Comparison of ENCODE assay signal across 8 cellular contexts in genomic region chr22:24521791-24522245, GRCh38. TPM values are rescaled to one million over a fixed set of nuclear protein-coding genes. Genes with fewer than 3 reads are reported as not detected.
A peak's percentile ranks its signal among the peaks of the same experiment; 100 is the strongest.
DNase-seq lines count a peak whose midpoint lies in the region; ATAC-seq lines count a peak whose summit lies in the region.

No MANE protein-coding gene starts in this region.

- H3K36me3 ChIP-seq in NT2/D1 (ENCODE audit: insufficient read depth, insufficient read length, low read length), result no peaks in the 10 kb centered on the region

- in situ Hi-C loops in KBM-7 (cut with MboI; ENCODE audit: low pct_unique_long_range_greater_than_20kb, low sequenced_read_pairs), result no loop called here

- peak; percentile 76 for DNase-seq in Daoy (ENCODE audit: low read depth)
- DNase-seq in KBM-7, result peak; percentile 63
- DNase-seq in NT2/D1 (ENCODE audit: low read depth, low spot score), result peak; percentile 64
- DNase-seq in activated effector memory CD4-positive, alpha-beta T cell treated with Interleukin-2 at 50 U/mL for 16 hours, result peak; percentile 3
- no peak for DNase-seq in left ventricle myocardium superior
- peak; percentile 15 to 32 (median 19) for DNase-seq in stimulated activated CD4-positive, alpha-beta T cell treated with anti-CD3 and anti-CD28 coated beads, Interleukin-12 subunit alpha, Interleukin-12 subunit beta, amount 100 ng/mL, for 48 hours (ENCODE audit: low read depth in 2 of 3, low spot score in 1 of 3)

- intact Hi-C loops in left ventricle myocardium superior (cut with micrococcal nuclease), result no loop called here

- H3K27me3 ChIP-seq in NT2/D1 (ENCODE audit: insufficient read depth, insufficient read length), result no peaks in the 10 kb centered on the region

- H3K9me3 ChIP-seq in NT2/D1 (ENCODE audit: insufficient read depth, low read length), result no peaks in the 10 kb centered on the region

- peak; percentile 68 for ATAC-seq in left ventricle myocardium superior
- ATAC-seq in HG03196 (IDR thresholded peaks at IDR 0.05; ENCODE audit: unreplicated experiment), result no peak
- no peak for ATAC-seq in GM21717 (IDR thresholded peaks at IDR 0.05; ENCODE audit: unreplicated experiment)

- no peaks in the 10 kb centered on the region for H3K4me1 ChIP-seq in NT2/D1 (ENCODE audit: insufficient read depth, insufficient read length)

- no peak overlapping the region for H3K4me3 ChIP-seq in NT2/D1 (ENCODE audit: insufficient read length, low read depth)

- H3K9ac ChIP-seq in NT2/D1 (ENCODE audit: insufficient read length, low read depth), result peak overlapping the region; percentile 36

RNA-seq across cellular contexts. Expression of gene UPB1, which starts 26.7 kb away (rescaled TPM):
- total RNA-seq in Daoy (2014; rRNA removed; shearing (Covaris generic)), result 0.06 TPM in 1 of 2 replicates, not detected in the other
- total RNA-seq in left ventricle myocardium superior, result 0.97 TPM

RNA-seq across cellular contexts. Expression of gene GUCD1, which starts 33.1 kb away (rescaled TPM):
- 73.8 and 99.7 TPM in 2 replicates for total RNA-seq in Daoy (2014; rRNA removed; shearing (Covaris generic))
- total RNA-seq in left ventricle myocardium superior, result 275 TPM

RNA-seq across cellular contexts. Expression of gene SNRPD3, which starts 34.0 kb away (rescaled TPM):
- total RNA-seq in Daoy (2014; rRNA removed; shearing (Covaris generic)), result 201 and 204 TPM in 2 replicates
- 73.7 TPM for total RNA-seq in left ventricle myocardium superior
